In genomic region chr5:176609724-176610429, GRCh38 we compare ENCODE assay signal across 1 cellular context.
TF ChIP-seq lines count a peak whose summit lies in the region.

TSS of gene GPRIN1 (minus strand) at chr5:176610156. CDS start at chr5:176599834, 10,322 bp downstream.

TF ChIP-seq in HEK293, 187 proteins besides CTCF, POLR2A, EP300 and RAD21 (continued from another document and continues in another):
- TF ChIP-seq ATF2 (tag by site-specific recombination; IDR thresholded peaks at IDR 0.05; ENCODE audit: low read depth) (no peak), ZNF211 (tag by site-specific recombination; IDR thresholded peaks at IDR 0.05; ENCODE audit: low read depth) (no peak), ZFHX2 (tag by site-specific recombination; conservative IDR thresholded peaks at IDR 0.05) (0 out of 2 replicates have a peak, but pooled peaks have one; percentile 9), ZBTB10 (tag by site-specific recombination; IDR thresholded peaks at IDR 0.05) (peak; percentile 69; the same call in 1 of the 2 replicates), ZNF561 (tag by site-specific recombination; IDR thresholded peaks at IDR 0.05; ENCODE audit: borderline replicate concordance) (peak; percentile 76; the same call in 1 of the 2 replicates), ZNF544 (tag by site-specific recombination; IDR thresholded peaks at IDR 0.05) (no peak), ZFP37 (tag by site-specific recombination; IDR thresholded peaks at IDR 0.05) (no peak), GFI1B (tag by site-specific recombination; IDR thresholded peaks at IDR 0.05) (no peak), ZNF302 (tag by site-specific recombination; IDR thresholded peaks at IDR 0.05; ENCODE audit: low read depth) (no peak), ZNF341 (tag by site-specific recombination; IDR thresholded peaks at IDR 0.05; ENCODE audit: low read depth) (peak; percentile 78), ZNF514 (tag by site-specific recombination; IDR thresholded peaks at IDR 0.05) (no peak), ZNF292 (tag by site-specific recombination; IDR thresholded peaks at IDR 0.05; ENCODE audit: borderline replicate concordance, low read depth) (no peak), SP7 (tag by site-specific recombination; IDR thresholded peaks at IDR 0.05) (peak; percentile 74), ZNF112 (tag by site-specific recombination; IDR thresholded peaks at IDR 0.05) (no peak), ZNF626 (tag by site-specific recombination; IDR thresholded peaks at IDR 0.05) (no peak), ZNF513 (tag by site-specific recombination; IDR thresholded peaks at IDR 0.05) (no peak), PATZ1 (tag by site-specific recombination; IDR thresholded peaks at IDR 0.05) (peak; percentile 74), KLF1 (tag by site-specific recombination; IDR thresholded peaks at IDR 0.05) (peak; percentile 45), ZNF133 (tag by site-specific recombination; IDR thresholded peaks at IDR 0.05) (no peak), GLI2 (tag by site-specific recombination; IDR thresholded peaks at IDR 0.05; ENCODE audit: borderline replicate concordance, low read depth) (no peak), ZNF776 (tag by site-specific recombination; IDR thresholded peaks at IDR 0.05; ENCODE audit: borderline replicate concordance) (no peak), PRDM4 (tag by site-specific recombination; IDR thresholded peaks at IDR 0.05) (peak; percentile 80), ZNF2 (tag by site-specific recombination; IDR thresholded peaks at IDR 0.05) (no peak), TRIM28 (IDR thresholded peaks at IDR 0.05; ENCODE audit: borderline replicate concordance, low read length) (no peak), ZNF654 (tag by site-specific recombination; IDR thresholded peaks at IDR 0.05; ENCODE audit: low read depth) (no peak), ZSCAN23 (tag by site-specific recombination; IDR thresholded peaks at IDR 0.05) (no peak), ZBTB48 (tag by site-specific recombination; IDR thresholded peaks at IDR 0.05) (0 out of 2 replicates have a peak, but pooled peaks have one; percentile 58), ZNF394 (tag by site-specific recombination; IDR thresholded peaks at IDR 0.05; ENCODE audit: borderline replicate concordance) (no peak), ZNF174 (tag by site-specific recombination; IDR thresholded peaks at IDR 0.05) (no peak), ZNF423 (tag by site-specific recombination; IDR thresholded peaks at IDR 0.05) (no peak), ZNF843 (tag by site-specific recombination; IDR thresholded peaks at IDR 0.05) (0 out of 2 replicates have a peak, but pooled peaks have one; percentile 13), GLIS1 (tag by site-specific recombination; IDR thresholded peaks at IDR 0.05) (no peak), KLF10 (tag by site-specific recombination; IDR thresholded peaks at IDR 0.05) (0 out of 2 replicates have a peak, but pooled peaks have one; percentile 11), ZNF184 (tag by site-specific recombination; IDR thresholded peaks at IDR 0.05) (no peak), ZNF558 (tag by site-specific recombination; IDR thresholded peaks at IDR 0.05) (no peak), KLF7 (tag by site-specific recombination; IDR thresholded peaks at IDR 0.05; ENCODE audit: borderline replicate concordance) (peak; percentile 27; the same call in 1 of the 2 replicates), ZNF266 (tag by site-specific recombination; IDR thresholded peaks at IDR 0.05; ENCODE audit: low read depth) (no peak), ZNF548 (tag by site-specific recombination; IDR thresholded peaks at IDR 0.05) (no peak), ZNF221 (tag by site-specific recombination; IDR thresholded peaks at IDR 0.05; ENCODE audit: borderline replicate concordance) (no peak), ZFP69B (tag by site-specific recombination; IDR thresholded peaks at IDR 0.05) (0 out of 2 replicates have a peak, but pooled peaks have one; percentile 22), ZNF335 (tag by site-specific recombination; conservative IDR thresholded peaks at IDR 0.05) (peak; percentile 80), PRDM6 (tag by site-specific recombination; IDR thresholded peaks at IDR 0.05) (no peak), ZNF214 (tag by site-specific recombination; IDR thresholded peaks at IDR 0.05; ENCODE audit: borderline replicate concordance) (no peak)
- TF ChIP-seq, protein P1, sequence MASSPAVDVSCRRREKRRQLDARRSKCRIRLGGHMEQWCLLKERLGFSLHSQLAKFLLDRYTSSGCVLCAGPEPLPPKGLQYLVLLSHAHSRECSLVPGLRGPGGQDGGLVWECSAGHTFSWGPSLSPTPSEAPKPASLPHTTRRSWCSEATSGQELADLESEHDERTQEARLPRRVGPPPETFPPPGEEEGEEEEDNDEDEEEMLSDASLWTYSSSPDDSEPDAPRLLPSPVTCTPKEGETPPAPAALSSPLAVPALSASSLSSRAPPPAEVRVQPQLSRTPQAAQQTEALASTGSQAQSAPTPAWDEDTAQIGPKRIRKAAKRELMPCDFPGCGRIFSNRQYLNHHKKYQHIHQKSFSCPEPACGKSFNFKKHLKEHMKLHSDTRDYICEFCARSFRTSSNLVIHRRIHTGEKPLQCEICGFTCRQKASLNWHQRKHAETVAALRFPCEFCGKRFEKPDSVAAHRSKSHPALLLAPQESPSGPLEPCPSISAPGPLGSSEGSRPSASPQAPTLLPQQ (tag by site-specific recombination; IDR thresholded peaks at IDR 0.05): 0 out of 2 replicates have a peak, but pooled peaks have one; percentile 38
- TF ChIP-seq, protein P2, sequence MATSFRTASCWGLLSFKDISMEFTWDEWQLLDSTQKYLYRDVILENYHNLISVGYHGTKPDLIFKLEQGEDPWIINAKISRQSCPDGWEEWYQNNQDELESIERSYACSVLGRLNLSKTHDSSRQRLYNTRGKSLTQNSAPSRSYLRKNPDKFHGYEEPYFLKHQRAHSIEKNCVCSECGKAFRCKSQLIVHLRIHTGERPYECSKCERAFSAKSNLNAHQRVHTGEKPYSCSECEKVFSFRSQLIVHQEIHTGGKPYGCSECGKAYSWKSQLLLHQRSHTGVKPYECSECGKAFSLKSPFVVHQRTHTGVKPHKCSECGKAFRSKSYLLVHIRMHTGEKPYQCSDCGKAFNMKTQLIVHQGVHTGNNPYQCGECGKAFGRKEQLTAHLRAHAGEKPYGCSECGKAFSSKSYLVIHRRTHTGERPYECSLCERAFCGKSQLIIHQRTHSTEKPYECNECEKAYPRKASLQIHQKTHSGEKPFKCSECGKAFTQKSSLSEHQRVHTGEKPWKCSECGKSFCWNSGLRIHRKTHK (tag by site-specific recombination; IDR thresholded peaks at IDR 0.05): no peak
- TF ChIP-seq, protein P3, sequence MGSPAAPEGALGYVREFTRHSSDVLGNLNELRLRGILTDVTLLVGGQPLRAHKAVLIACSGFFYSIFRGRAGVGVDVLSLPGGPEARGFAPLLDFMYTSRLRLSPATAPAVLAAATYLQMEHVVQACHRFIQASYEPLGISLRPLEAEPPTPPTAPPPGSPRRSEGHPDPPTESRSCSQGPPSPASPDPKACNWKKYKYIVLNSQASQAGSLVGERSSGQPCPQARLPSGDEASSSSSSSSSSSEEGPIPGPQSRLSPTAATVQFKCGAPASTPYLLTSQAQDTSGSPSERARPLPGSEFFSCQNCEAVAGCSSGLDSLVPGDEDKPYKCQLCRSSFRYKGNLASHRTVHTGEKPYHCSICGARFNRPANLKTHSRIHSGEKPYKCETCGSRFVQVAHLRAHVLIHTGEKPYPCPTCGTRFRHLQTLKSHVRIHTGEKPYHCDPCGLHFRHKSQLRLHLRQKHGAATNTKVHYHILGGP (tag by site-specific recombination; IDR thresholded peaks at IDR 0.05): no peak
- TF ChIP-seq, protein P4, sequence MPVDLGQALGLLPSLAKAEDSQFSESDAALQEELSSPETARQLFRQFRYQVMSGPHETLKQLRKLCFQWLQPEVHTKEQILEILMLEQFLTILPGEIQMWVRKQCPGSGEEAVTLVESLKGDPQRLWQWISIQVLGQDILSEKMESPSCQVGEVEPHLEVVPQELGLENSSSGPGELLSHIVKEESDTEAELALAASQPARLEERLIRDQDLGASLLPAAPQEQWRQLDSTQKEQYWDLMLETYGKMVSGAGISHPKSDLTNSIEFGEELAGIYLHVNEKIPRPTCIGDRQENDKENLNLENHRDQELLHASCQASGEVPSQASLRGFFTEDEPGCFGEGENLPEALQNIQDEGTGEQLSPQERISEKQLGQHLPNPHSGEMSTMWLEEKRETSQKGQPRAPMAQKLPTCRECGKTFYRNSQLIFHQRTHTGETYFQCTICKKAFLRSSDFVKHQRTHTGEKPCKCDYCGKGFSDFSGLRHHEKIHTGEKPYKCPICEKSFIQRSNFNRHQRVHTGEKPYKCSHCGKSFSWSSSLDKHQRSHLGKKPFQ (tag by site-specific recombination; IDR thresholded peaks at IDR 0.05): no peak
